ENCODE assay signal across 28 cellular contexts in the genomic region with DNA sequence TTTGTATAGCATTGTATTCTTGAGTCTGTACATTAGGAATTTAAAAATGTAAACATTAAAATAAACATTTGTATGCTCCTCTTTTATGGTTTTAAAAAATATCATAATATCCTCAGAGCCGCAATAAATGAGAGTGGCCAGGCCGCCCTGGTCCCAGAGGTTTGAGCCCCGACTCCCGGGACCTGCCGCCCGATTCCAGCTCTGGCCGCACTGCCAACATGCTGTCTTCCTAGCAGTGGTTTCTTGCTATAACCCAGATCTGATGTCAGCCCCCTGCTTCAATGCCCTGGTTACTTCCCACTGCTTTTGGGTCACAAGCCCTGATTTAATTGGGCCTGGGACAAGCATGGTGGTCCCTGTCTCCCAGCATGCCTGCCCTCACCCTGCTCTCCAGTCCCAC. TPM values are rescaled to one million over a fixed set of nuclear protein-coding genes. Genes with fewer than 3 reads are reported as not detected.
DNase-seq lines count a peak whose midpoint lies in the region; ATAC-seq, FAIRE-seq and TF ChIP-seq lines count a peak whose summit lies in the region.
"Had no signal": no experiment of that assay in that cellular context is flagged by ENCODE, and none has a peak within 500 bp of the region (broad histone marks: within the 10 kb centered on the region; RNA-seq: fewer than 3 reads in every experiment).

No MANE protein-coding gene starts in this region.

- FAIRE-seq in H1 (lab: Jason Lieb, UNC), result no peak
- FAIRE-seq: A204.1, GM12878, GM12892 had no signal

- no peak overlapping the region for H3K23ac ChIP-seq in H1 (ENCODE audit: insufficient read length)

- BruUV-seq in Panc1 (replicated peaks; lab: Mats Ljungman, UMichigan), result no TSS peak

- H2AK5ac ChIP-seq in H1 (ENCODE audit: low read depth, low read length), result no peak overlapping the region

- peaks cover 36% of the 10 kb centered on the region for H3K4me1 Mint-ChIP-seq in neural progenitor cell
- H3K4me1 Mint-ChIP-seq in stimulated activated memory B cell treated with anti-CD40 and anti-IgM and Interleukin-4, amounts not matched to agents 10 μg/mL and 1 μg/mL and 100 μg/mL, for 72 hours, result peaks cover 63% of the 10 kb centered on the region

- no peak overlapping the region for H3K14ac ChIP-seq in H1 (ENCODE audit: insufficient read length)

- H3K79me1 ChIP-seq in H1 (ENCODE audit: low read depth, low read length), result no peaks in the 10 kb centered on the region

- no peak overlapping the region for H3K56ac ChIP-seq in H1 (replicated peaks; ENCODE audit: insufficient read length, low read depth, low read length)

- no peaks in the 10 kb centered on the region for H3K36me3 Mint-ChIP-seq in neural progenitor cell
- no peaks in the 10 kb centered on the region for H3K36me3 Mint-ChIP-seq in stimulated activated memory B cell treated with anti-CD40 and anti-IgM and Interleukin-4, amounts not matched to agents 10 μg/mL and 1 μg/mL and 100 μg/mL, for 72 hours
- H3K36me3 Mint-ChIP-seq: CD14-positive monocyte; CD4-positive, CD25-positive, alpha-beta regulatory T cell had no signal

- H3K4me2 ChIP-seq in H1 (ENCODE audit: insufficient read depth in 1 of 2, low read depth in 2 of 2, low read length in 2 of 2), result no peak overlapping the region
- H3K4me2 ChIP-seq in neural progenitor cell, result no peak overlapping the region
- H3K4me2 ChIP-seq: BLaER1 had no signal

- DNase-seq in Panc1 (ENCODE audit: low read depth, low spot score), result no peak
- DNase-seq in H1 (ENCODE audit: low read depth in 1 of 2, low spot score in 2 of 2), result no peak
- DNase-seq in neural progenitor cell (ENCODE audit: low spot score), result no peak
- no peak for DNase-seq in tibial nerve (ENCODE audit: low spot score in 2 of 2)
- DNase-seq: 8988T; ACHN; BE2C; C1 segment of cervical spinal cord; CD4-positive, alpha-beta memory T cell; CD4-positive, CD25-positive, alpha-beta regulatory T cell; CD8-positive, alpha-beta memory T cell; COR-L47; DMS 273 treated with DMSO at 0.1 percent for 48 hours; DMS153; DMS53; DMS79; DND-41; EL; GDM1 had no signal

- H3K36me3 ChIP-seq in Panc1 (ENCODE audit: control insufficient read depth, insufficient read depth, low read length), result no peaks in the 10 kb centered on the region
- H3K36me3 ChIP-seq in H1 (ENCODE audit: control insufficient read depth in 2 of 4, insufficient read depth in 4 of 4, low read length in 3 of 4), result no peaks in the 10 kb centered on the region
- no peaks in the 10 kb centered on the region for H3K36me3 ChIP-seq in neural progenitor cell
- no peaks in the 10 kb centered on the region for H3K36me3 ChIP-seq in tibial nerve
- H3K36me3 ChIP-seq: BE2C, BLaER1 had no signal

- H3K23me2 ChIP-seq in H1 (ENCODE audit: low read depth, low read length), result 0 out of 2 replicates have a peak, but pooled peaks cover 1% of the 10 kb centered on the region

- H3K9me3 ChIP-seq in Panc1 (ENCODE audit: control insufficient read depth, insufficient read depth, low read depth, low read length) (no peaks in the 10 kb centered on the region), H1 (ENCODE audit: insufficient read depth in 2 of 2, low read depth in 1 of 2, low read length in 1 of 2) (no peaks in the 10 kb centered on the region), neural progenitor cell (ENCODE audit: low read depth) (no peaks in the 10 kb centered on the region), tibial nerve (no peaks in the 10 kb centered on the region)
- H3K9me3 ChIP-seq: BE2C, BLaER1 had no signal

- intact Hi-C loops in Panc1 (cut with micrococcal nuclease; ENCODE audit: unreplicated experiment), result no loop called here

- no peak overlapping the region for H2BK12ac ChIP-seq in H1 (ENCODE audit: low read depth, low read length)

- H2AFZ ChIP-seq in H1 (ENCODE audit: low read length) (no peak overlapping the region), neural progenitor cell (replicated peaks) (no peak overlapping the region)

- H2BK120ac ChIP-seq in H1 (replicated peaks; ENCODE audit: low read depth, low read length), result no peak overlapping the region

- TF ChIP-seq CTCF in Panc1 (IDR thresholded peaks at IDR 0.05) (no peak), H1 (IDR thresholded peaks at IDR 0.05; ENCODE audit: control extremely low read depth in 1 of 3, insufficient read depth in 1 of 3, low read depth in 1 of 3, low read length in 3 of 3) (no peak), neural progenitor cell (IDR thresholded peaks at IDR 0.05) (no peak), tibial nerve (IDR thresholded peaks at IDR 0.05) (no peak)

- TF ChIP-seq RAD21 in H1 (IDR thresholded peaks at IDR 0.05 in 1 of 2, conservative IDR thresholded peaks at IDR 0.05 in 1 of 2; ENCODE audit: low read depth in 2 of 2, low read length in 2 of 2), result no peak

- H2BK5ac ChIP-seq in H1 (ENCODE audit: low read depth, low read length), result no peak overlapping the region

- H4K8ac ChIP-seq in H1 (ENCODE audit: extremely low read depth, insufficient read depth, low read length), result no peak overlapping the region

- WGBS in H1 (ENCODE audit: extremely low coverage in 1 of 2, insufficient coverage in 1 of 2, insufficient read length in 1 of 2, insufficient replicate concordance in 2 of 2, low coverage in 1 of 2, low lambda C conversion rate in 2 of 2, missing lambda C conversion rate in 1 of 2), 2 experiments, result 93% methylated on average over 7 of the region's 7 CpGs; no CpG with 5 or more reads in 1 of the 2 experiments
- WGBS in tibial nerve, 2 donors, result 94 to 97% methylated on average over 7 of the region's 7 CpGs

- no peak for TF ChIP-seq POLR2A in H1 (IDR thresholded peaks at IDR 0.05; ENCODE audit: control extremely low read depth in 1 of 2, low read depth in 2 of 2, low read length in 2 of 2)
- TF ChIP-seq POLR2A in tibial nerve (IDR thresholded peaks at IDR 0.05), result no peak

- H3K27ac ChIP-seq in Panc1 (ENCODE audit: low read length) (peak overlapping the region; percentile 5; the same call in 1 of the 2 replicates), H1 (ENCODE audit: low read depth, low read length) (no peak overlapping the region), neural progenitor cell (no peak overlapping the region), tibial nerve (no peak overlapping the region)
- H3K27ac ChIP-seq: BLaER1 had no signal

- no peaks in the 10 kb centered on the region for H3K9me3 Mint-ChIP-seq in neural progenitor cell
- H3K9me3 Mint-ChIP-seq in stimulated activated memory B cell treated with anti-CD40 and anti-IgM and Interleukin-4, amounts not matched to agents 10 μg/mL and 1 μg/mL and 100 μg/mL, for 72 hours, result no peaks in the 10 kb centered on the region
- H3K9me3 Mint-ChIP-seq: CD4-positive, CD25-positive, alpha-beta regulatory T cell; CD8-positive, alpha-beta memory T cell had no signal

- H3K79me2 ChIP-seq in H1 (ENCODE audit: control insufficient read depth in 1 of 2, insufficient read depth in 2 of 2, low read length in 2 of 2) (peaks cover 0 to 13% of the 10 kb centered on the region in 2 experiments; a peak in 3 of 4 replicates), neural progenitor cell (ENCODE audit: low read depth) (peaks cover 18% of the 10 kb centered on the region)

- TF ChIP-seq EP300 in H1 (IDR thresholded peaks at IDR 0.05; ENCODE audit: borderline replicate concordance in 1 of 2, low read depth in 2 of 2, low read length in 2 of 2), result no peak
- no peak for TF ChIP-seq EP300 in tibial nerve (IDR thresholded peaks at IDR 0.05)

- no peak overlapping the region for H4K91ac ChIP-seq in H1 (replicated peaks; ENCODE audit: insufficient read length, low read length)

- ATAC-seq in Panc1 (no peak), HG03469 (IDR thresholded peaks at IDR 0.05; ENCODE audit: unreplicated experiment) (no peak), HG03159 (IDR thresholded peaks at IDR 0.05; ENCODE audit: unreplicated experiment) (no peak), GM18502 (IDR thresholded peaks at IDR 0.05; ENCODE audit: poor library complexity, unreplicated experiment) (no peak)
- no peak for ATAC-seq in stimulated activated memory B cell treated with anti-CD40 and anti-IgM and Interleukin-4, amounts not matched to agents 10 μg/mL and 1 μg/mL and 100 μg/mL, for 72 hours
- ATAC-seq: GM12878 had no signal

- peaks cover 15% of the 10 kb centered on the region for H3K27me3 Mint-ChIP-seq in neural progenitor cell (ENCODE audit: insufficient read depth, low read depth)
- H3K27me3 Mint-ChIP-seq in stimulated activated memory B cell treated with anti-CD40 and anti-IgM and Interleukin-4, amounts not matched to agents 10 μg/mL and 1 μg/mL and 100 μg/mL, for 72 hours, result no peaks in the 10 kb centered on the region
- H3K27me3 Mint-ChIP-seq: CD4-positive, alpha-beta memory T cell had no signal

- no peak overlapping the region for H3K4me3 Mint-ChIP-seq in neural progenitor cell
- H3K4me3 Mint-ChIP-seq in stimulated activated memory B cell treated with anti-CD40 and anti-IgM and Interleukin-4, amounts not matched to agents 10 μg/mL and 1 μg/mL and 100 μg/mL, for 72 hours, result no peak overlapping the region
- H3K4me3 Mint-ChIP-seq: CD4-positive, alpha-beta memory T cell; CD4-positive, CD25-positive, alpha-beta regulatory T cell had no signal

- no peaks in the 10 kb centered on the region for H3K27me3 ChIP-seq in Panc1 (ENCODE audit: control insufficient read depth, insufficient read depth, low read length)
- H3K27me3 ChIP-seq in H1 (replicated peaks in 1 of 4; ENCODE audit: control insufficient read depth in 3 of 4, extremely low read depth in 1 of 4, insufficient read depth in 3 of 4, low read length in 3 of 4), result no peaks in the 10 kb centered on the region; a peak in 1 of 7 replicates
- no peaks in the 10 kb centered on the region for H3K27me3 ChIP-seq in neural progenitor cell
- no peaks in the 10 kb centered on the region for H3K27me3 ChIP-seq in tibial nerve
- H3K27me3 ChIP-seq: BE2C, BLaER1 had no signal

- 0 out of 2 replicates have a peak overlapping the region, but pooled peaks have one; percentile 6 for H2BK15ac ChIP-seq in H1 (ENCODE audit: low read length)

- POLR2A ChIA-PET in Panc1 (lab: Charles Lee), result no interaction called here
- POLR2A ChIA-PET in H1 (lab: Charles Lee; ENCODE audit: partially characterized antibody), result no interaction called here

- peaks cover 36% of the 10 kb centered on the region for H3F3A ChIP-seq in neural progenitor cell (ENCODE audit: low read depth)

- H3K4ac ChIP-seq in H1 (replicated peaks; ENCODE audit: insufficient read length, low read depth, low read length), result no peak overlapping the region

- H3K9ac ChIP-seq in H1 (replicated peaks in 1 of 4; ENCODE audit: extremely low read depth in 1 of 4, low read depth in 3 of 4, low read length in 3 of 4) (no peak overlapping the region), neural progenitor cell (no peak overlapping the region)
- H3K9ac ChIP-seq: BLaER1 had no signal

- in situ Hi-C loops in Panc1 (cut with HindIII; ENCODE audit: low pct_unique_long_range_greater_than_20kb, low sequenced_read_pairs), result no loop called here

- CTCF ChIA-PET in Panc1 (lab: Charles Lee), result no interaction called here
- CTCF ChIA-PET in H1 (lab: Charles Lee; ENCODE audit: partially characterized antibody), result no interaction called here

- H3K4me3 ChIP-seq in Panc1 (ENCODE audit: low read depth in 2 of 2, low read length in 2 of 2) (no peak overlapping the region), H1 (ENCODE audit: extremely low read depth in 1 of 4, insufficient read depth in 2 of 4, low read depth in 3 of 4, low read length in 4 of 4) (no peak overlapping the region), neural progenitor cell (no peak overlapping the region), tibial nerve (no peak overlapping the region)
- H3K4me3 ChIP-seq: BLaER1, GM12878 had no signal

- H3K18ac ChIP-seq in H1 (ENCODE audit: extremely low read depth, low read length), result no peak overlapping the region

- H4K5ac ChIP-seq in H1 (ENCODE audit: insufficient read length, low read depth, low read length), result no peak overlapping the region

- H3K4me1 ChIP-seq in Panc1 (ENCODE audit: control insufficient read depth, insufficient read depth, low read length), result peaks cover 25% of the 10 kb centered on the region
- H3K4me1 ChIP-seq in H1 (replicated peaks in 1 of 4; ENCODE audit: control insufficient read depth in 3 of 4, insufficient read depth in 4 of 4, low read length in 3 of 4), result peaks cover 2 to 16% (median 8%) of the 10 kb centered on the region in 4 experiments; a peak in 6 of 7 replicates
- H3K4me1 ChIP-seq in neural progenitor cell, result peaks cover 34% of the 10 kb centered on the region
- peaks cover 0 to 32% (median 5%) of the 10 kb centered on the region in 4 donors for H3K4me1 ChIP-seq in tibial nerve
- H3K4me1 ChIP-seq: BE2C had no signal

- H3K27ac Mint-ChIP-seq in neural progenitor cell, result peak overlapping the region; percentile 0
- H3K27ac Mint-ChIP-seq in stimulated activated memory B cell treated with anti-CD40 and anti-IgM and Interleukin-4, amounts not matched to agents 10 μg/mL and 1 μg/mL and 100 μg/mL, for 72 hours, result peak overlapping the region; percentile 6
- H3K27ac Mint-ChIP-seq: CD4-positive, CD25-positive, alpha-beta regulatory T cell had no signal

- peak overlapping the region; percentile 13; the same call in 1 of the 2 replicates for H2BK20ac ChIP-seq in H1 (ENCODE audit: low read length)

- H4K20me1 ChIP-seq in H1 (replicated peaks in 1 of 2; ENCODE audit: control insufficient read depth in 1 of 2, insufficient read depth in 2 of 2, low read length in 2 of 2) (no peaks in the 10 kb centered on the region), neural progenitor cell (ENCODE audit: low read depth) (peaks cover 34% of the 10 kb centered on the region)
- H4K20me1 ChIP-seq: BLaER1 had no signal

RNA-seq across cellular contexts. Expression of a gene that starts 5.4 kb away (rescaled TPM):
- total RNA-seq in Panc1 (2021; ENCODE audit: unreplicated experiment) (91.7 TPM), neural progenitor cell (ENCODE audit: low replicate concordance) (52.8 and 62.1 TPM in 2 replicates), tibial nerve (100 to 1,000 TPM in 3 of 4 donors, 10 to 100 TPM in 1; 91.5 to 123 (median 110) TPM)
- polyA plus RNA-seq in Panc1 (2012; ENCODE audit: insufficient read length), result 53.4 TPM
- total RNA-seq in H1 (2021; fragmentation: NEBNext Ultra II Directional; extraction: Animal tissue kit (Norgen Biotek cat#: 25700)), result 70.3 and 71.2 TPM in 2 replicates
- polyA plus RNA-seq in H1 (2011; rRNA removed), result 24.3 and 32.2 TPM in 2 replicates
- 23.8 TPM for polyA plus RNA-seq in H1 (2011; cell fraction: cytosol; rRNA removed)
- 72.6 TPM for polyA plus RNA-seq in H1 (2011; cell fraction: nucleus; rRNA removed)
- 39.0 to 46.3 TPM (median 43.7 TPM) in 4 replicates for polyA plus RNA-seq in H1 (2012, experiment 1 of 2)
- polyA plus RNA-seq in H1 (2012, experiment 2 of 2), result 7.0 TPM
- polyA plus RNA-seq in H1 (2013, experiment 1 of 2), result 29.4 TPM
- polyA plus RNA-seq in H1 (2013, experiment 2 of 2), result 29.7 TPM
- 124 and 131 TPM in 2 replicates for polyA minus RNA-seq in H1 (2011; rRNA and poly(A)+ RNA removed)
- 103 TPM for polyA minus RNA-seq in H1 (2011; cell fraction: cytosol; rRNA and poly(A)+ RNA removed)
- polyA minus RNA-seq in H1 (2011; cell fraction: nucleus; rRNA and poly(A)+ RNA removed), result 315 TPM
